8 cellular contexts compared by ENCODE assay signal in the genomic region with DNA sequence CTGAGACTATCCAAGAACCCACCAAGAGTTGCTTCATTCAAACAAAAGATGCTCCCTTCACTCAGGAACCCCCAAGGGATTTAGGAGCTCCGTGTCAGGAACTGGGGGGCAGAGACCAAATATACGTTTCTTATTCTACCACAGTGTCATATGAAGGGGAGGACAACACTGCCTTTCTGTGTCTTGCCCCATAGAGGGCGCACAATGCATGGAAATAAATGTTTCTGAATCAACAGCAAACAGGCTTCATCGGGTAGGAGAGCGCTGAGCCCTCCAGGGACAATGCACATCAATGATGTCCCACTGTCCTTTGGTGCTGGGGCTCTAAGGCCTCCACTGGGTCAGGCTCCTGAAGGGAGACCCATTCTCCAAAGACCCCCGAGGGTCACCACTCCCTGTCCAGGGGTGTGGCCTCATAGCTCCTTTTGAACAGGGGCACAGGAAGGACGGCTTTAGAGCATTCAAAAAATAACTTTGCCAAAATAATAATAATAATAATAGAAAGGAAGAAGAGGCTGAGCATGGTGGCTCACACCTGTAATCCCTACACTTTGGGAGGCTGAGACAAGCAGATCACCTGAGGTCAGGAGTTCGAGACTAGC. TPM values are rescaled to one million over a fixed set of nuclear protein-coding genes. Genes with fewer than 3 reads are reported as not detected.
DNase-seq lines count a peak whose midpoint lies in the region; TF ChIP-seq lines count a peak whose summit lies in the region.

No MANE protein-coding gene starts in this region.

- H3K4me1 ChIP-seq in GM23248 (ENCODE audit: insufficient read depth) (no peaks in the 10 kb centered on the region), SJCRH30 (peaks cover 5% of the 10 kb centered on the region; the same call in 1 of the 2 replicates)

- TF ChIP-seq CTCF in endothelial cell (IDR thresholded peaks at IDR 0.05; ENCODE audit: unreplicated experiment), result peak; percentile 67

- in situ Hi-C loops in GM23248 (cut with MboI), result no loop called here

- WGBS in GM23248 (ENCODE audit: low coverage in 1 of 2, low lambda C conversion rate in 2 of 2, missing lambda C conversion rate in 2 of 2), 2 experiments, result 15 to 28% methylated on average over 8 of the region's 8 CpGs

- H3K9me3 Mint-ChIP-seq in endothelial cell (ENCODE audit: unreplicated experiment), result no peaks in the 10 kb centered on the region

- no peaks in the 10 kb centered on the region for H3K27me3 Mint-ChIP-seq in endothelial cell (ENCODE audit: unreplicated experiment)

- H3K79me2 ChIP-seq in GM23248 (ENCODE audit: insufficient read depth), result no peaks in the 10 kb centered on the region

- H3K36me3 ChIP-seq in GM23248 (ENCODE audit: low read depth), result no peaks in the 10 kb centered on the region
- no peaks in the 10 kb centered on the region for H3K36me3 ChIP-seq in SJCRH30

- H3K27me3 ChIP-seq in GM23248 (replicated peaks; ENCODE audit: insufficient read depth), result no peaks in the 10 kb centered on the region
- H3K27me3 ChIP-seq in SJCRH30, result peaks cover 8% of the 10 kb centered on the region; the same call in 1 of the 2 replicates

- H3F3A ChIP-seq in GM23248 (ENCODE audit: insufficient read depth), result no peaks in the 10 kb centered on the region

- no peak overlapping the region for H3K4me3 Mint-ChIP-seq in endothelial cell (ENCODE audit: unreplicated experiment)

- H3K4me2 ChIP-seq in GM23248 (ENCODE audit: unreplicated experiment), result no peak overlapping the region

- no peak overlapping the region for H3K27ac ChIP-seq in GM23248
- H3K27ac ChIP-seq in SJCRH30, result no peak overlapping the region

- H3K9me3 ChIP-seq in GM23248 (ENCODE audit: low read depth) (no peaks in the 10 kb centered on the region), SJCRH30 (replicated peaks) (no peaks in the 10 kb centered on the region)

- H3K4me3 ChIP-seq in GM23248 (no peak overlapping the region), SJCRH30 (no peak overlapping the region)
- H3K4me3 ChIP-seq in Jurkat, Clone E6-1 (ENCODE audit: low read length), result no peak overlapping the region

- no peaks in the 10 kb centered on the region for H3K36me3 Mint-ChIP-seq in endothelial cell (ENCODE audit: low read depth, unreplicated experiment)

- DNase-seq in stimulated activated CD4-positive, alpha-beta T cell treated with anti-CD3 and anti-CD28 coated beads, Interleukin-15, amount 100 ng/mL, for 24 hours, result peak; percentile 43
- DNase-seq in stimulated activated CD4-positive, alpha-beta T cell treated with anti-CD3 and anti-CD28 coated beads, Interleukin-12 subunit alpha, Interleukin-12 subunit beta, amount 100 ng/mL, for 4 hours, result no peak
- DNase-seq in GM23248 (peak; percentile 76), SJCRH30 (peak; percentile 51 to 81), endothelial cell (ENCODE audit: low spot score) (peak; percentile 48), mucosa of gallbladder (ENCODE audit: low spot score) (peak; percentile 39), COLO668 (lab: John Stamatoyannopoulos, UW; ENCODE audit: unreplicated experiment) (no peak)
- DNase-seq in Jurkat, Clone E6-1 (ENCODE audit: low read depth, low spot score), result peak; percentile 25

- no peak overlapping the region for H2AFZ ChIP-seq in GM23248

- no peaks in the 10 kb centered on the region for H3K4me1 Mint-ChIP-seq in endothelial cell (ENCODE audit: unreplicated experiment)

- no peaks in the 10 kb centered on the region for H4K20me1 ChIP-seq in GM23248 (ENCODE audit: insufficient read depth)

- no peaks in the 10 kb centered on the region for H3K9me2 ChIP-seq in GM23248 (ENCODE audit: insufficient read depth)

- H3K9ac ChIP-seq in GM23248, result no peak overlapping the region

- H3K27ac Mint-ChIP-seq in endothelial cell (ENCODE audit: unreplicated experiment), result no peak overlapping the region

RNA-seq across cellular contexts. Expression of gene PLG, which starts 31.1 kb away (rescaled TPM):
- total RNA-seq in GM23248 (2014; rRNA removed; shearing (Covaris generic)), result not detected in 2 replicates
- 0.29 and 0.34 TPM in 2 replicates for polyA plus RNA-seq in GM23248 (2016; fragmentation: Nextera tagmentation; extraction: Ambion mirVana)
- not detected for polyA plus RNA-seq in Jurkat, Clone E6-1 (2012; ENCODE audit: insufficient read depth, insufficient read length)
- 0.20 TPM in 1 of 2 replicates, not detected in the other for total RNA-seq in SJCRH30 (2014; rRNA removed; shearing (Covaris generic))
- not detected for total RNA-seq in endothelial cell (ENCODE audit: unreplicated experiment)
- 3.9 TPM for total RNA-seq in mucosa of gallbladder

Comparison
In these comparisons a context has a peak if more than half of its experiments do, and no peak if none do; other contexts are left out.
1. DNase-seq: peak in stimulated activated CD4-positive, alpha-beta T cell treated with anti-CD3 and anti-CD28 coated beads, Interleukin-15, amount 100 ng/mL, for 24 hours (single experiment), GM23248 (single experiment), Jurkat, Clone E6-1 (single experiment), SJCRH30 (2 of 2), endothelial cell (single experiment) and mucosa of gallbladder (single experiment); none in stimulated activated CD4-positive, alpha-beta T cell treated with anti-CD3 and anti-CD28 coated beads, Interleukin-12 subunit alpha, Interleukin-12 subunit beta, amount 100 ng/mL, for 4 hours (single experiment) and COLO668 (single experiment).